In genomic region chr10:69209787-69210480, GRCh38 we compare ENCODE assay signal across 14 cellular contexts. TPM values are rescaled to one million over a fixed set of nuclear protein-coding genes. Genes with fewer than 3 reads are reported as not detected.
DNase-seq lines count a peak whose midpoint lies in the region; ATAC-seq and TF ChIP-seq lines count a peak whose summit lies in the region.
"Had no signal": no experiment of that assay in that cellular context is flagged by ENCODE, and none has a peak within 500 bp of the region (broad histone marks: within the 10 kb centered on the region; RNA-seq: fewer than 3 reads in every experiment).

No MANE protein-coding gene starts in this region.

- peaks cover 8 to 20% of the 10 kb centered on the region in 2 donors for H3K36me3 Mint-ChIP-seq in activated T-cell treated with anti-CD3 and anti-CD28 coated beads, Interleukin-2, amount 50 U/mL, for 72 hours (ENCODE audit: insufficient read depth in 2 of 2)
- peaks cover 6% of the 10 kb centered on the region for H3K36me3 Mint-ChIP-seq in T-helper 17 cell (ENCODE audit: low read depth)

- H3K9me3 Mint-ChIP-seq in activated T-cell treated with anti-CD3 and anti-CD28 coated beads, Interleukin-2, amount 50 U/mL, for 72 hours: peaks cover 2 to 3% of the 10 kb centered on the region in 2 donors

- DNase-seq in activated T-cell treated with anti-CD3 and anti-CD28 coated beads, Interleukin-2, amount 50 U/mL, for 72 hours: no peak
- DNase-seq in activated T-cell treated with anti-CD3 and anti-CD28 coated beads, Interleukin-2, amount 50 U/mL, for 48 hours: no peak
- DNase-seq in T-helper 17 cell (no peak), colonic mucosa (no peak), transverse colon (no peak), GM13976 (ENCODE audit: low spot score) (no peak), H4 (ENCODE audit: low spot score) (no peak)
- DNase-seq: ACHN; CD4-positive, alpha-beta memory T cell; GOT3; NCI-H146; NCI-H345; NCI-H69; PC-9 had no signal

- H3K36me3 ChIP-seq in colonic mucosa (no peaks in the 10 kb centered on the region), transverse colon (peaks cover 0 to 29% (median 13%) of the 10 kb centered on the region in 4 donors)

- H3K4me3 ChIP-seq in colonic mucosa: no peak overlapping the region
- H3K4me3 ChIP-seq in transverse colon: no peak overlapping the region
- H3K4me3 ChIP-seq: PC-9 had no signal

- H3K9ac ChIP-seq in colonic mucosa (ENCODE audit: low read depth in 2 of 2, low read length in 2 of 2): no peak overlapping the region

- H3K27me3 ChIP-seq in colonic mucosa (no peaks in the 10 kb centered on the region), transverse colon (no peaks in the 10 kb centered on the region)

- in situ Hi-C loops in transverse colon (cut with MboI; ENCODE audit: low pct_ligation_motif_present in 1 of 4, low pct_unique_long_range_greater_than_20kb in 1 of 4, low sequenced_read_pairs in 3 of 4) (no loop called here), GM13976 (cut with MboI; ENCODE audit: low sequenced_read_pairs, unreplicated experiment) (no loop called here)

- H3K27ac Mint-ChIP-seq in activated T-cell treated with anti-CD3 and anti-CD28 coated beads, Interleukin-2, amount 50 U/mL, for 72 hours: peak overlapping the region; percentile 11
- H3K27ac Mint-ChIP-seq in T-helper 17 cell: peak overlapping the region; percentile 16

- no peaks in the 10 kb centered on the region for H3K9me3 ChIP-seq in T-helper 17 cell (ENCODE audit: control insufficient read depth, low read length, poor library complexity, severe bottlenecking)
- no peaks in the 10 kb centered on the region for H3K9me3 ChIP-seq in colonic mucosa
- no peaks in the 10 kb centered on the region for H3K9me3 ChIP-seq in transverse colon

- H3K4me1 ChIP-seq in colonic mucosa (peaks cover 7% of the 10 kb centered on the region), transverse colon (peaks cover 0 to 12% (median 7%) of the 10 kb centered on the region in 4 donors)

- no peak for TF ChIP-seq POLR2A in transverse colon (IDR thresholded peaks at IDR 0.05)

- intact Hi-C loops in colonic mucosa (cut with DNase I) (loop anchor here (10.0 kb wide), 1 partner anchor 215 kb away; no protein-coding TSS in a partner anchor), transverse colon (cut with DNase I; ENCODE audit: low total_unique reads) (no loop called here)

- TF ChIP-seq CTCF in colonic mucosa (IDR thresholded peaks at IDR 0.05): no peak
- TF ChIP-seq CTCF in transverse colon (IDR thresholded peaks at IDR 0.05): no peak
- no peak for TF ChIP-seq CTCF in GM13976 (IDR thresholded peaks at IDR 0.05; ENCODE audit: borderline replicate concordance, control extremely low read depth, extremely low read depth, insufficient read depth, missing control alignments)

- no peaks in the 10 kb centered on the region for H3K27me3 Mint-ChIP-seq in activated T-cell treated with anti-CD3 and anti-CD28 coated beads, Interleukin-2, amount 50 U/mL, for 72 hours (ENCODE audit: low read depth)
- no peaks in the 10 kb centered on the region for H3K27me3 Mint-ChIP-seq in T-helper 17 cell
- H3K27me3 Mint-ChIP-seq: CD4-positive, alpha-beta memory T cell had no signal

- peak in 1 of 2 donors; percentile 6 for ATAC-seq in activated T-cell treated with anti-CD3 and anti-CD28 coated beads, Interleukin-2, amount 50 U/mL, for 72 hours (replicated peaks in 1 of 2)
- no peak for ATAC-seq in T-helper 17 cell

- peaks cover 41% of the 10 kb centered on the region for H3K4me1 Mint-ChIP-seq in activated T-cell treated with anti-CD3 and anti-CD28 coated beads, Interleukin-2, amount 50 U/mL, for 72 hours (ENCODE audit: low read depth)
- peaks cover 8% of the 10 kb centered on the region for H3K4me1 Mint-ChIP-seq in T-helper 17 cell

- WGBS in transverse colon (ENCODE audit: low coverage in 1 of 2), 2 donors: 62 to 73% methylated on average over 1 to 3 of the region's 3 CpGs

- H3K27ac ChIP-seq in colonic mucosa (peak overlapping the region; percentile 26), transverse colon (peak overlapping the region in 3 of 4 donors; percentile 26 to 41 (median 38))
- H3K27ac ChIP-seq: PC-9 had no signal

- TF ChIP-seq EP300 in transverse colon (IDR thresholded peaks at IDR 0.05; ENCODE audit: low read depth): no peak

- no peak overlapping the region for H3K4me3 Mint-ChIP-seq in activated T-cell treated with anti-CD3 and anti-CD28 coated beads, Interleukin-2, amount 50 U/mL, for 72 hours
- H3K4me3 Mint-ChIP-seq in T-helper 17 cell: peak overlapping the region; percentile 25
- H3K4me3 Mint-ChIP-seq: CD4-positive, alpha-beta memory T cell had no signal

RNA-seq across cellular contexts. Expression of gene HKDC1, which starts 10.2 kb away (rescaled TPM):
- 1 to 10 TPM in 1 of 2 donors, under 1 TPM in 1; 0.62 to 1.6 TPM for total RNA-seq in activated T-cell treated with anti-CD3 and anti-CD28 coated beads, Interleukin-2, amount 50 U/mL, for 72 hours
- 1 to 10 TPM; 1.7 to 8.2 TPM for total RNA-seq in T-helper 17 cell
- total RNA-seq in colonic mucosa: 10 to 100 TPM; 14.7 to 19.0 TPM
- 10 to 100 TPM in 3 of 4 donors, not detected in 1; 26.8 to 39.6 (median 28.0) TPM for total RNA-seq in transverse colon
- 0.16 and 0.23 TPM in 2 replicates for total RNA-seq in H4 (2014; rRNA removed; shearing (Covaris generic))

RNA-seq across cellular contexts. Expression of gene SUPV3L1, which starts 29.9 kb away (rescaled TPM):
- total RNA-seq in activated T-cell treated with anti-CD3 and anti-CD28 coated beads, Interleukin-2, amount 50 U/mL, for 72 hours: 10 to 100 TPM; 65.2 to 67.5 TPM
- total RNA-seq in T-helper 17 cell: 10 to 100 TPM; 42.2 to 64.1 TPM
- 10 to 100 TPM; 26.8 to 35.3 TPM for total RNA-seq in colonic mucosa
- total RNA-seq in transverse colon: 10 to 100 TPM; 15.3 to 34.0 (median 26.7) TPM
- 25.0 and 34.0 TPM in 2 replicates for total RNA-seq in H4 (2014; rRNA removed; shearing (Covaris generic))
